Comparison of ENCODE assay signal across 24 cellular contexts in genomic region chr4:121582296-121582695, GRCh38.
DNase-seq lines count a peak whose midpoint lies in the region; ATAC-seq and TF ChIP-seq lines count a peak whose summit lies in the region.
"Had no signal": no experiment of that assay in that cellular context is flagged by ENCODE, and none has a peak within 500 bp of the region (broad histone marks: within the 10 kb centered on the region; RNA-seq: fewer than 3 reads in every experiment).

No MANE protein-coding gene starts in this region.

- POLR2A ChIA-PET in RWPE1 (lab: Yijun Ruan, JAX; ENCODE audit: low non-redundant PET), result no interaction called here

- H3K27ac ChIP-seq in RWPE1, result no peak overlapping the region
- H3K27ac ChIP-seq in lung (ENCODE audit: low read depth in 1 of 2, low read length in 1 of 2), result no peak overlapping the region
- no peak overlapping the region for H3K27ac ChIP-seq in colonic mucosa
- H3K27ac ChIP-seq: BLaER1 treated with 17β-estradiol and CSF1 and Interleukin-3, amounts not matched to agents 10 nM and 100 nM had no signal

- H3K4me1 Mint-ChIP-seq in natural killer cell, result no peaks in the 10 kb centered on the region

- no peaks in the 10 kb centered on the region for H3K36me3 ChIP-seq in lung (ENCODE audit: control insufficient read depth in 2 of 2, insufficient read depth in 2 of 2, low read length in 2 of 2)
- H3K36me3 ChIP-seq in colonic mucosa, result no peaks in the 10 kb centered on the region
- H3K36me3 ChIP-seq: BLaER1 treated with 17β-estradiol and CSF1 and Interleukin-3, amounts not matched to agents 10 nM and 100 nM; MG63 had no signal

- ATAC-seq in lung (ENCODE audit: insufficient read depth, low FRiP score) (peak; percentile 29), natural killer cell (no peak)
- ATAC-seq: HepG2, Panc1, SK-N-SH treated with all-trans-retinoic acid at 6 μM for 48 hours had no signal

- H3K4me3 Mint-ChIP-seq in natural killer cell, result no peak overlapping the region
- H3K4me3 Mint-ChIP-seq: CD4-positive, alpha-beta T cell had no signal

- H3K4me3 ChIP-seq in epithelial cell of esophagus (ENCODE audit: low read length) (no peak overlapping the region), lung (no peak overlapping the region), colonic mucosa (no peak overlapping the region)
- H3K4me3 ChIP-seq: BLaER1 treated with 17β-estradiol and CSF1 and Interleukin-3, amounts not matched to agents 10 nM and 100 nM; MG63 had no signal

- intact Hi-C loops in colonic mucosa (cut with DNase I), result no loop called here
- intact Hi-C loops in natural killer cell (cut with micrococcal nuclease), result no loop called here

- no peak overlapping the region for H3K9ac ChIP-seq in colonic mucosa (ENCODE audit: low read depth in 2 of 2, low read length in 2 of 2)
- H3K9ac ChIP-seq: BLaER1 treated with 17β-estradiol and CSF1 and Interleukin-3, amounts not matched to agents 10 nM and 100 nM had no signal

- H3K4me1 ChIP-seq in lung (ENCODE audit: control insufficient read depth in 2 of 2, insufficient read depth in 2 of 2, low read length in 2 of 2), result no peaks in the 10 kb centered on the region
- no peaks in the 10 kb centered on the region for H3K4me1 ChIP-seq in colonic mucosa

- H3K27me3 ChIP-seq in lung (ENCODE audit: control insufficient read depth, insufficient read depth), result no peaks in the 10 kb centered on the region
- no peaks in the 10 kb centered on the region for H3K27me3 ChIP-seq in colonic mucosa
- H3K27me3 ChIP-seq: BLaER1 treated with 17β-estradiol and CSF1 and Interleukin-3, amounts not matched to agents 10 nM and 100 nM had no signal

- H3K9me3 ChIP-seq in lung (ENCODE audit: control insufficient read depth in 2 of 2, insufficient read depth in 1 of 2, low read length in 1 of 2) (no peaks in the 10 kb centered on the region), colonic mucosa (no peaks in the 10 kb centered on the region)
- H3K9me3 ChIP-seq: BLaER1 treated with 17β-estradiol and CSF1 and Interleukin-3, amounts not matched to agents 10 nM and 100 nM; MG63 had no signal

- H3K9me3 Mint-ChIP-seq in natural killer cell, result no peaks in the 10 kb centered on the region
- H3K9me3 Mint-ChIP-seq: CD4-positive, alpha-beta T cell had no signal

- DNase-seq in HT1080 (ENCODE audit: low read depth), result peak; percentile 16
- peak; percentile 5 for DNase-seq in RWPE1 (ENCODE audit: low spot score)
- DNase-seq in epithelial cell of esophagus (ENCODE audit: low read depth), result peak; percentile 10
- DNase-seq in lung (ENCODE audit: low spot score), result no peak
- DNase-seq in colonic mucosa, result no peak
- no peak for DNase-seq in cerebellar cortex (ENCODE audit: low spot score)
- no peak for DNase-seq in natural killer cell
- DNase-seq in foreskin melanocyte, result no peak
- DNase-seq: AML-193; CD4-positive, alpha-beta T cell; DMS53; H7; Karpas-422; MG63; NCI-H1105 treated with DMSO at 0.1 percent for 48 hours; NCI-H146; NCI-H1930; NCI-H446 treated with DMSO at 0.1 percent for 48 hours; NCI-H526; NCI-H82 had no signal

- H3K27ac Mint-ChIP-seq in natural killer cell, result no peak overlapping the region
- H3K27ac Mint-ChIP-seq: CD4-positive, alpha-beta T cell had no signal

- TF ChIP-seq CTCF in RWPE1 (conservative IDR thresholded peaks at IDR 0.05; ENCODE audit: low read depth) (no peak), epithelial cell of esophagus (IDR thresholded peaks at IDR 0.05; ENCODE audit: insufficient read depth, low read depth, low read length, missing control alignments) (no peak), lung (IDR thresholded peaks at IDR 0.05; ENCODE audit: control extremely low read depth, extremely low read depth) (no peak), colonic mucosa (IDR thresholded peaks at IDR 0.05) (no peak), natural killer cell (IDR thresholded peaks at IDR 0.05) (no peak)

- H3K27me3 Mint-ChIP-seq in natural killer cell (ENCODE audit: low read depth in 2 of 2), result peaks cover under 1 to 6% of the 10 kb centered on the region in 2 donors

- no peaks in the 10 kb centered on the region for H3K36me3 Mint-ChIP-seq in natural killer cell

- CTCF ChIA-PET in RWPE1 (lab: Yijun Ruan, JAX), result no interaction called here

Comparison
In these comparisons a context has a peak if more than half of its experiments do, and no peak if none do; other contexts are left out.
1. DNase-seq: peak in HT1080 (single experiment), RWPE1 (single experiment) and epithelial cell of esophagus (single experiment); none in lung (single experiment), colonic mucosa (single experiment), cerebellar cortex (single experiment), natural killer cell (single experiment) and foreskin melanocyte (single experiment).